9 cellular contexts compared by ENCODE assay signal in genomic region chrX:136781180-136781797, GRCh38. TPM values are rescaled to one million over a fixed set of nuclear protein-coding genes. Genes with fewer than 3 reads are reported as not detected.
DNase-seq lines count a peak whose midpoint lies in the region; ATAC-seq, FAIRE-seq and TF ChIP-seq lines count a peak whose summit lies in the region.
"Had no signal": no experiment of that assay in that cellular context is flagged by ENCODE, and none has a peak within 500 bp of the region (broad histone marks: within the 10 kb centered on the region; RNA-seq: fewer than 3 reads in every experiment).

No MANE protein-coding gene starts in this region.

- FAIRE-seq in HTR-8/SVneo (lab: Jason Lieb, UNC), result no peak

- intact Hi-C loops in Right ventricle myocardium superior (cut with DNase I) (no loop called here), cardiac septum (cut with DNase I) (no loop called here), right cardiac atrium (cut with DNase I) (no loop called here), vagina (cut with DNase I) (no loop called here)

- H3K4me3 ChIP-seq in WI38 (ENCODE audit: low read depth, low read length) (0 out of 2 replicates have a peak overlapping the region, but pooled peaks have one; percentile 8), right cardiac atrium (ENCODE audit: low read length) (peak overlapping the region; percentile 56), vagina (peak overlapping the region; percentile 28 to 33)

- H3K9me3 ChIP-seq in right cardiac atrium (ENCODE audit: control insufficient read depth, low read length) (no peaks in the 10 kb centered on the region), vagina (no peaks in the 10 kb centered on the region)

- TF ChIP-seq CTCF in WI38 (IDR thresholded peaks at IDR 0.05; ENCODE audit: low read depth, low read length) (no peak), vagina (IDR thresholded peaks at IDR 0.05) (no peak)

- H3K27me3 ChIP-seq in right cardiac atrium (ENCODE audit: control insufficient read depth, insufficient read depth) (no peaks in the 10 kb centered on the region), vagina (no peaks in the 10 kb centered on the region)

- DNase-seq in Right ventricle myocardium superior (no peak), cardiac septum (ENCODE audit: low spot score) (no peak), right cardiac atrium (no peak), vagina (ENCODE audit: extremely low spot score in 2 of 2) (no peak), OCI-M2 (lab: John Stamatoyannopoulos, UW; ENCODE audit: unreplicated experiment) (no peak), HTR-8/SVneo (ENCODE audit: insufficient read length, low spot score) (no peak)
- DNase-seq: activated CD4-positive, alpha-beta T cell treated with anti-CD3 and anti-CD28 coated beads for 1 hour had no signal

- H3K36me3 ChIP-seq in vagina, result no peaks in the 10 kb centered on the region

- peaks cover 2% of the 10 kb centered on the region for H3K4me1 ChIP-seq in right cardiac atrium (ENCODE audit: control insufficient read depth, insufficient read depth, low read length)
- H3K4me1 ChIP-seq in vagina, result peaks cover 5% of the 10 kb centered on the region

- no peak for TF ChIP-seq POLR2A in vagina (IDR thresholded peaks at IDR 0.05)

- peak overlapping the region; percentile 52 for H3K27ac ChIP-seq in right cardiac atrium (ENCODE audit: low read length)
- H3K27ac ChIP-seq in vagina, result peak overlapping the region; percentile 21

- WGBS in right cardiac atrium, result 13% methylated on average over 9 of the region's 9 CpGs

- peak; percentile 76 for ATAC-seq in Right ventricle myocardium superior (ENCODE audit: poor library complexity)
- peak; percentile 49 to 54 for ATAC-seq in right cardiac atrium
- ATAC-seq in HG02973 (IDR thresholded peaks at IDR 0.05; ENCODE audit: unreplicated experiment), result no peak

RNA-seq across cellular contexts. Expression of gene ARHGEF6, which starts 0.6 kb away (rescaled TPM):
- total RNA-seq in Right ventricle myocardium superior (36.8 TPM), cardiac septum (51.3 TPM), right cardiac atrium (10 to 100 TPM; 36.1 to 43.2 (median 38.6) TPM), vagina (16.2 TPM)
- polyA plus RNA-seq in right cardiac atrium, result 17.1 TPM
